1 cellular context compared by ENCODE assay signal in the genomic region with DNA sequence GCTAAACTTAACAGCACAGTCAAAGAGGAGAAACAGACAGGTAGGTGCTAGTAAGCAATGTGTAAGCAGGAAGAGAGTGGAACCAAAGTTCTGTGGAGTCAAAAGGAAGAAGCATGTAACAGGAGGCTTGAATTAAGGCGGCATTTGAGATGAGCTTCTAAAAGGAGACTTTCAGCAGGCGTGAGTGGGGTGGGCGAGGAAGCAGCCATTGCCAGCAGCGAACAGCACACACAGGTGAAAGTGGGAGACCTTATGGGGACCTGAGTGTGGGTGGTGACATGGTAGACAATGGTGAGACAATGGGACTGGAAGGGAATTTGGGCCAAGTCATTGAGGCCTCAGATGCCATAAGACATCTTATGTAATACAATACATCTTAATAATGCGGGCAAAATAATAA.
TF ChIP-seq lines count a peak whose summit lies in the region.

No MANE protein-coding gene starts in this region.

TF ChIP-seq in H1, 55 proteins besides CTCF, POLR2A, EP300 and RAD21 (continued from another document):
- no peak for TF ChIP-seq SIX5 (IDR thresholded peaks at IDR 0.05; ENCODE audit: low read depth, low read length)
- TF ChIP-seq CHD7 (IDR thresholded peaks at IDR 0.05; ENCODE audit: insufficient replicate concordance, low read length) = no peak
